Comparison of ENCODE assay signal across 10 cellular contexts in genomic region chr7:47581442-47581820, GRCh38. TPM values are rescaled to one million over a fixed set of nuclear protein-coding genes. Genes with fewer than 3 reads are reported as not detected.
DNase-seq lines count a peak whose midpoint lies in the region; ATAC-seq and TF ChIP-seq lines count a peak whose summit lies in the region.
"Had no signal": no experiment of that assay in that cellular context is flagged by ENCODE, and none has a peak within 500 bp of the region (broad histone marks: within the 10 kb centered on the region; RNA-seq: fewer than 3 reads in every experiment).

No MANE protein-coding gene starts in this region.

- H3K4me2 ChIP-seq in skeletal muscle satellite cell (ENCODE audit: low read length) = peak overlapping the region; percentile 97

- TF ChIP-seq CTCF in HFF-Myc (IDR thresholded peaks at IDR 0.05; ENCODE audit: low read depth, low read length, missing control alignments) = no peak
- TF ChIP-seq CTCF in activated B cell treated with CpG ODN at 0.5 μM for 24 hours (IDR thresholded peaks at IDR 0.05) = no peak

- H3K9me3 Mint-ChIP-seq in activated B cell treated with CpG ODN at 0.5 μM for 24 hours = no peaks in the 10 kb centered on the region
- H3K9me3 Mint-ChIP-seq in activated CD4-positive, alpha-beta memory T cell treated with anti-CD3 and anti-CD28 coated beads for 36 hours = no peaks in the 10 kb centered on the region
- H3K9me3 Mint-ChIP-seq in activated T-helper 17 cell treated with anti-CD3 and anti-CD28 coated beads, Interleukin-2, amount 50 U/mL, for 72 hours = peaks cover 3% of the 10 kb centered on the region

- H3K9ac ChIP-seq in iPS-15b (ENCODE audit: low read depth, low read length) = peak overlapping the region; percentile 61
- peak overlapping the region; percentile 98 for H3K9ac ChIP-seq in skeletal muscle satellite cell (ENCODE audit: low read depth, low read length)

- peaks cover 9% of the 10 kb centered on the region for H3K4me1 ChIP-seq in iPS-15b (ENCODE audit: control insufficient read depth, insufficient read depth, low read length)
- peaks cover 59% of the 10 kb centered on the region for H3K4me1 ChIP-seq in skeletal muscle satellite cell (ENCODE audit: control insufficient read depth, insufficient read depth, low read length)

- intact Hi-C loops in activated B cell treated with CpG ODN at 0.5 μM for 24 hours (cut with micrococcal nuclease) (loop anchor here (2.0 to 5.0 kb wide), 4 partner anchors 15 to 356 kb away; no protein-coding TSS in a partner anchor), posterior cingulate gyrus (cut with DNase I) (no loop called here)
- intact Hi-C loops in activated CD4-positive, alpha-beta memory T cell treated with anti-CD3 and anti-CD28 coated beads for 36 hours (cut with micrococcal nuclease) = no loop called here

- H3K4me3 Mint-ChIP-seq in activated B cell treated with CpG ODN at 0.5 μM for 24 hours = peak overlapping the region; percentile 87
- no peak overlapping the region for H3K4me3 Mint-ChIP-seq in activated CD4-positive, alpha-beta memory T cell treated with anti-CD3 and anti-CD28 coated beads for 36 hours
- H3K4me3 Mint-ChIP-seq in activated T-helper 17 cell treated with anti-CD3 and anti-CD28 coated beads, Interleukin-2, amount 50 U/mL, for 72 hours = no peak overlapping the region

- peaks cover 58% of the 10 kb centered on the region for H3K4me1 Mint-ChIP-seq in activated B cell treated with CpG ODN at 0.5 μM for 24 hours
- no peaks in the 10 kb centered on the region for H3K4me1 Mint-ChIP-seq in activated CD4-positive, alpha-beta memory T cell treated with anti-CD3 and anti-CD28 coated beads for 36 hours (ENCODE audit: low read depth)
- H3K4me1 Mint-ChIP-seq in activated T-helper 17 cell treated with anti-CD3 and anti-CD28 coated beads, Interleukin-2, amount 50 U/mL, for 72 hours = no peaks in the 10 kb centered on the region
- H3K4me1 Mint-ChIP-seq: central memory CD8-positive, alpha-beta T cell had no signal

- H3K9me3 ChIP-seq in iPS-15b (ENCODE audit: control insufficient read depth, insufficient read depth, low read length) (no peaks in the 10 kb centered on the region), skeletal muscle satellite cell (replicated peaks; ENCODE audit: low read length) (no peaks in the 10 kb centered on the region)

- H3K4me3 ChIP-seq in HFF-Myc (replicated peaks; ENCODE audit: low read depth, low read length) = peak overlapping the region; percentile 87
- peak overlapping the region; percentile 70 for H3K4me3 ChIP-seq in iPS-15b (ENCODE audit: low read depth, low read length)
- H3K4me3 ChIP-seq in skeletal muscle satellite cell (ENCODE audit: low read length) = peak overlapping the region; percentile 94

- DNase-seq in HFF-Myc (ENCODE audit: extremely low read depth, low read depth) (no peak), activated B cell treated with CpG ODN at 0.5 μM for 24 hours (no peak), posterior cingulate gyrus (no peak)
- DNase-seq in activated CD4-positive, alpha-beta memory T cell treated with anti-CD3 and anti-CD28 coated beads for 36 hours = no peak
- DNase-seq: NK-92 treated with Interleukin-12 subunit alpha and Interleukin-12 subunit beta, amount 100 ng/mL, for 24 hours had no signal

- H3K36me3 Mint-ChIP-seq in activated B cell treated with CpG ODN at 0.5 μM for 24 hours (ENCODE audit: low read depth) = no peaks in the 10 kb centered on the region
- no peaks in the 10 kb centered on the region for H3K36me3 Mint-ChIP-seq in activated CD4-positive, alpha-beta memory T cell treated with anti-CD3 and anti-CD28 coated beads for 36 hours
- H3K36me3 Mint-ChIP-seq in activated T-helper 17 cell treated with anti-CD3 and anti-CD28 coated beads, Interleukin-2, amount 50 U/mL, for 72 hours (ENCODE audit: low read depth) = no peaks in the 10 kb centered on the region

- H3K27ac Mint-ChIP-seq in activated B cell treated with CpG ODN at 0.5 μM for 24 hours = peak overlapping the region; percentile 83
- no peak overlapping the region for H3K27ac Mint-ChIP-seq in activated CD4-positive, alpha-beta memory T cell treated with anti-CD3 and anti-CD28 coated beads for 36 hours
- H3K27ac Mint-ChIP-seq in activated T-helper 17 cell treated with anti-CD3 and anti-CD28 coated beads, Interleukin-2, amount 50 U/mL, for 72 hours = no peak overlapping the region

- CTCF ChIA-PET in activated B cell treated with CpG ODN at 0.5 μM for 24 hours (lab: Charles Lee) = interaction anchor here (1.0 to 1.8 kb wide), 3 partner anchors 137 to 238 kb away, joined by 3 to 5 read pairs (median 4); no protein-coding TSS in a partner anchor
- CTCF ChIA-PET in activated CD4-positive, alpha-beta memory T cell treated with anti-CD3 and anti-CD28 coated beads for 36 hours (lab: Charles Lee) = no interaction called here

- H3K36me3 ChIP-seq in iPS-15b (ENCODE audit: control insufficient read depth, insufficient read depth, low read length) (peaks cover 6% of the 10 kb centered on the region), skeletal muscle satellite cell (ENCODE audit: insufficient read depth, low read length) (peaks cover 8% of the 10 kb centered on the region)

- H3K27me3 ChIP-seq in iPS-15b (ENCODE audit: control insufficient read depth, insufficient read depth, low read length) (peaks cover 15% of the 10 kb centered on the region), skeletal muscle satellite cell (ENCODE audit: control insufficient read depth, insufficient read depth, low read length) (no peaks in the 10 kb centered on the region)

- no peaks in the 10 kb centered on the region for H3K27me3 Mint-ChIP-seq in activated B cell treated with CpG ODN at 0.5 μM for 24 hours
- H3K27me3 Mint-ChIP-seq in activated CD4-positive, alpha-beta memory T cell treated with anti-CD3 and anti-CD28 coated beads for 36 hours = peaks cover 17% of the 10 kb centered on the region
- H3K27me3 Mint-ChIP-seq in activated T-helper 17 cell treated with anti-CD3 and anti-CD28 coated beads, Interleukin-2, amount 50 U/mL, for 72 hours = peaks cover 30% of the 10 kb centered on the region

- POLR2A ChIA-PET in activated B cell treated with CpG ODN at 0.5 μM for 24 hours (lab: Charles Lee) = interaction anchor here (0.8 to 2.8 kb wide), 6 partner anchors 10 to 101 kb away, joined by 3 to 18 read pairs (median 6); no protein-coding TSS in a partner anchor
- POLR2A ChIA-PET in activated CD4-positive, alpha-beta memory T cell treated with anti-CD3 and anti-CD28 coated beads for 36 hours (lab: Charles Lee) = no interaction called here

- ATAC-seq in activated B cell treated with CpG ODN at 0.5 μM for 24 hours (ENCODE audit: low read depth) (peak; percentile 16), GM21390 (IDR thresholded peaks at IDR 0.05; ENCODE audit: unreplicated experiment) (no peak)
- no peak for ATAC-seq in activated T-helper 17 cell treated with anti-CD3 and anti-CD28 coated beads, Interleukin-2, amount 50 U/mL, for 72 hours (replicated peaks)

RNA-seq across cellular contexts. Expression of gene TNS3, which starts 0.5 kb away (rescaled TPM):
- 29.4 and 30.3 TPM in 2 replicates for total RNA-seq in activated B cell treated with CpG ODN at 0.5 μM for 24 hours
- 9.9 and 11.4 TPM in 2 replicates for total RNA-seq in skeletal muscle satellite cell (2012; rRNA removed)
- total RNA-seq in activated CD4-positive, alpha-beta memory T cell treated with anti-CD3 and anti-CD28 coated beads for 36 hours = under 1 TPM; 0.15 to 0.31 TPM
- total RNA-seq in activated T-helper 17 cell treated with anti-CD3 and anti-CD28 coated beads, Interleukin-2, amount 50 U/mL, for 72 hours = under 1 TPM; 0.37 to 0.71 TPM

Comparison
In these comparisons a context has a peak if more than half of its experiments do, and no peak if none do; other contexts are left out.
1. RNA of gene TNS3, which starts 0.5 kb away (total RNA-seq): 29.4 to 30.3 TPM in activated B cell treated with CpG ODN at 0.5 μM for 24 hours; 0.37 to 0.71 TPM in activated T-helper 17 cell treated with anti-CD3 and anti-CD28 coated beads, Interleukin-2, amount 50 U/mL, for 72 hours and 0.15 to 0.31 TPM in activated CD4-positive, alpha-beta memory T cell treated with anti-CD3 and anti-CD28 coated beads for 36 hours; every median in the first group is over 10 times any median in the second.
2. Peak in every context shown above with its lines, with median percentiles within 50 percentile points of each other: H3K4me3 ChIP-seq.